8 cellular contexts compared by ENCODE assay signal in the genomic region with DNA sequence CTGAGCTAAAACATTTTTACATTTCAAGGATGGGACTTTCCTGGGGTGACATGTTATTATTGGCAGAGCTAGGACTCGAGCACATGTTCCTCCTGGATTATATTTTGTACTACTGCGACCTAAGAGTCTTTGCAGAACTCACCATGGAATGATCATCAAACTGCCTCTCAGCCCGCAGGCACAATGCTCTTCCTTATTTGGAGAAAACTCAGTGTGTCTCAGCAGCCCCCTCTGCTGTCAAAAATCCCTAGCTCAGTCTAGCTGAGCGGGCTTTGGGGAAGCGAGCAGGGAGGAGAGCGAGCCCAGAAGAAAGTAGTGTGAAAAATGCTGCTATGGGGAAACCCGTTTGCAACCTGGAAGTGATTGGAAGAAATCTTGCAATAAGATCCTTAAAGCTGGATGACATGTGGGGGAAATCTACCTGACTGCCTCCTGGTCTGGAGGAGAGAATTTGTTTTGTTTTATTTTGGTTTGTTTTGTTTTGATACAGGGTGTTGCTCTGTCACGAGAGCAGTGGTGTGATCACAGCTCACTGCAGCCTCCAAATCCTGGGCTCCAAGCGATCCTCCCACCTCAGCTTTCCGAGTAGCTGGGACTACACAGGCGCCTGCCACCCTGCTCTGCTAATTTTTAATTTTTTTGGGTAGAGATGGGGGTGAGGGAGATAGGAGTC.
DNase-seq lines count a peak whose midpoint lies in the region; ATAC-seq and TF ChIP-seq lines count a peak whose summit lies in the region.

No MANE protein-coding gene starts in this region.

- DNase-seq in HAP-1 (ENCODE audit: low spot score in 2 of 2) (peak; percentile 89 to 94), MV-4-11 (lab: John Stamatoyannopoulos, UW) (peak; percentile 94), SK-N-MC (ENCODE audit: low read depth, low spot score) (peak; percentile 98), Right ventricle myocardium inferior (ENCODE audit: missing footprints) (peak; percentile 89), posterior cingulate gyrus (peak; percentile 68 to 96 (median 83)), upper lobe of left lung (peak in 1 of 2 donors; percentile 92)
- peak; percentile 78 for DNase-seq in activated naive CD4-positive, alpha-beta T cell treated with anti-CD3 and anti-CD28 coated beads, Interleukin-2, amount 50 U/mL, for 16 hours

- peak overlapping the region; percentile 100 for H3K27ac ChIP-seq in SK-N-MC
- H3K27ac ChIP-seq in upper lobe of left lung: no peak overlapping the region

- H3K9ac ChIP-seq in ES-I3 (ENCODE audit: low read depth, low read length) (peak overlapping the region; percentile 22), SK-N-MC (ENCODE audit: insufficient read length) (peak overlapping the region; percentile 84)

- 16 to 17% methylated on average over 11 of the region's 11 CpGs for WGBS in upper lobe of left lung, 2 donors

- in situ Hi-C loops in HAP-1 (cut with MboI; ENCODE audit: low sequenced_read_pairs): no loop called here

- ATAC-seq in Right ventricle myocardium inferior (peak; percentile 99), upper lobe of left lung (ENCODE audit: low FRiP score in 2 of 2) (peak; percentile 96 to 98)

- no peaks in the 10 kb centered on the region for H3K27me3 ChIP-seq in HAP-1 (ENCODE audit: low read depth)
- H3K27me3 ChIP-seq in upper lobe of left lung: no peaks in the 10 kb centered on the region

- H3K4me3 ChIP-seq in HAP-1 (no peak overlapping the region), SK-N-MC (peak overlapping the region; percentile 61), upper lobe of left lung (no peak overlapping the region)

- intact Hi-C loops in Right ventricle myocardium inferior (cut with DNase I) (loop anchor here (1.0 to 2.0 kb wide), 3 partner anchors 34 to 128 kb away; no protein-coding TSS in a partner anchor), posterior cingulate gyrus (cut with DNase I) (loop anchor here (2.0 to 5.0 kb wide), 2 partner anchors 92 to 132 kb away; partner anchors contain the start of gene CLINT1)

- no peak for TF ChIP-seq EP300 in upper lobe of left lung (IDR thresholded peaks at IDR 0.05)

- H3K36me3 ChIP-seq in ES-I3 (ENCODE audit: insufficient read depth, low read length) (no peaks in the 10 kb centered on the region), HAP-1 (replicated peaks) (no peaks in the 10 kb centered on the region), SK-N-MC (ENCODE audit: insufficient read depth, low read length) (no peaks in the 10 kb centered on the region), upper lobe of left lung (no peaks in the 10 kb centered on the region)

- no peak for TF ChIP-seq POLR2A in upper lobe of left lung (IDR thresholded peaks at IDR 0.05)

- H3K9me3 ChIP-seq in ES-I3 (ENCODE audit: control insufficient read depth, insufficient read depth, low read length): no peaks in the 10 kb centered on the region
- no peaks in the 10 kb centered on the region for H3K9me3 ChIP-seq in HAP-1
- no peaks in the 10 kb centered on the region for H3K9me3 ChIP-seq in SK-N-MC (ENCODE audit: low read depth, low read length)
- H3K9me3 ChIP-seq in upper lobe of left lung: no peaks in the 10 kb centered on the region

- peaks cover 17% of the 10 kb centered on the region for H3K4me1 ChIP-seq in ES-I3 (ENCODE audit: insufficient read depth, low read length)
- peaks cover 17% of the 10 kb centered on the region for H3K4me1 ChIP-seq in HAP-1
- H3K4me1 ChIP-seq in upper lobe of left lung: peaks cover 0 to 9% (median 5%) of the 10 kb centered on the region in 4 donors

- TF ChIP-seq CTCF in upper lobe of left lung (IDR thresholded peaks at IDR 0.05): peak; percentile 75 to 85 (median 80)
